In the genomic region with DNA sequence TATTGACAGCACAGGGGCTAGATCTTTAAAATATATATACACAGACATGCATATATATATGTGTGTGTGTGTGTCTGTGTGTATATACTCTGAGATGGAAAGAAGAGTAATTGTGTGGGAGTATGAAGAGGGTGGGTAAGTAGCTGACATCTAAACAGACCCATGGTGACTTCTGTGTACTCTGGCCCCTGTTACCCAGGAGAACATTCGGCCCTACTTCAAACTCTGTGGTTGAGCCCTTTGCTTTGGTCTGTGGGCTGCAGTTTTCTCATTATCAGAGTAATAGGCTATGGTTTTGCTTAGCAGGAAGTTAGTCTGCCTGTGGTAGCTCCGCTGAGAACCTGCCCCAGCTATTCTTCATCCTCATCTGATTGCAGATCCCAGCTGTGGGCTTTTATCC, we compare ENCODE assay signal across 8 cellular contexts.
DNase-seq lines count a peak whose midpoint lies in the region; ATAC-seq and TF ChIP-seq lines count a peak whose summit lies in the region.

No MANE protein-coding gene starts in this region.

- H3K27me3 ChIP-seq in liver (ENCODE audit: control insufficient read depth in 4 of 4, insufficient read depth in 4 of 4, low read length in 3 of 4), result no peaks in the 10 kb centered on the region

- H3K4me1 ChIP-seq in liver (ENCODE audit: control insufficient read depth in 4 of 4, insufficient read depth in 4 of 4, low read length in 3 of 4), result peaks cover 14 to 30% (median 22%) of the 10 kb centered on the region in 4 donors

- TF ChIP-seq CTCF in liver (IDR thresholded peaks at IDR 0.05; ENCODE audit: low read depth, low read length, missing input control), result no peak

- peaks cover 27% of the 10 kb centered on the region for H3K36me3 Mint-ChIP-seq in activated CD4-positive, alpha-beta memory T cell treated with anti-CD3 and anti-CD28 coated beads, Interleukin-2, amount 10 ng/mL, durations not matched to agents 7 days and 5 days (ENCODE audit: low read depth)

- 44% methylated on average over 2 of the region's 2 CpGs for WGBS in liver

- TF ChIP-seq RAD21 in liver (IDR thresholded peaks at IDR 0.05), result no peak

- no peaks in the 10 kb centered on the region for H3K27me3 Mint-ChIP-seq in activated CD4-positive, alpha-beta memory T cell treated with anti-CD3 and anti-CD28 coated beads, Interleukin-2, amount 10 ng/mL, durations not matched to agents 7 days and 5 days

- DNase-seq in CMK (ENCODE audit: low read depth) (peak; percentile 7), EL (no peak), cortex of kidney (lab: John Stamatoyannopoulos, UW) (no peak), amniotic stem cell (lab: John Stamatoyannopoulos, UW) (no peak)
- peak; percentile 68 for DNase-seq in activated CD4-positive, alpha-beta memory T cell treated with anti-CD3 and anti-CD28 coated beads, Interleukin-2, amount 10 ng/mL, durations not matched to agents 7 days and 5 days

- peaks cover 0 to 3% (median 3%) of the 10 kb centered on the region in 4 donors for H3K36me3 ChIP-seq in liver (ENCODE audit: control insufficient read depth in 4 of 4, insufficient read depth in 3 of 4, low read depth in 1 of 4, low read length in 3 of 4)

- peaks cover 36% of the 10 kb centered on the region for H3K4me1 Mint-ChIP-seq in activated CD4-positive, alpha-beta memory T cell treated with anti-CD3 and anti-CD28 coated beads, Interleukin-2, amount 10 ng/mL, durations not matched to agents 7 days and 5 days

- no peaks in the 10 kb centered on the region for H3K9me3 ChIP-seq in liver (ENCODE audit: control insufficient read depth in 4 of 4, low read length in 3 of 4)

- no peak overlapping the region for H3K9ac ChIP-seq in liver (ENCODE audit: low read depth in 1 of 2, low read length in 2 of 2)

- H3K4me3 ChIP-seq in liver (ENCODE audit: low read depth in 1 of 3, low read length in 3 of 3), result no peak overlapping the region

- peak overlapping the region; percentile 9 for H3K4me3 Mint-ChIP-seq in activated CD4-positive, alpha-beta memory T cell treated with anti-CD3 and anti-CD28 coated beads, Interleukin-2, amount 10 ng/mL, durations not matched to agents 7 days and 5 days

- H3K27ac ChIP-seq in liver (ENCODE audit: low read depth in 1 of 2, low read length in 2 of 2), result peak overlapping the region; percentile 9 to 47

- POLR2A ChIA-PET in activated CD4-positive, alpha-beta memory T cell treated with anti-CD3 and anti-CD28 coated beads, Interleukin-2, amount 10 ng/mL, durations not matched to agents 7 days and 5 days (lab: Charles Lee), result interaction anchor here (0.8 to 3.8 kb wide), 13 partner anchors 9 to 260 kb away, joined by 3 to 29 read pairs (median 5); partner anchors contain the start of genes TRIP4 and ZNF609

- H3K9me3 Mint-ChIP-seq in activated CD4-positive, alpha-beta memory T cell treated with anti-CD3 and anti-CD28 coated beads, Interleukin-2, amount 10 ng/mL, durations not matched to agents 7 days and 5 days, result peaks cover 6% of the 10 kb centered on the region

- peak overlapping the region; percentile 69 for H3K27ac Mint-ChIP-seq in activated CD4-positive, alpha-beta memory T cell treated with anti-CD3 and anti-CD28 coated beads, Interleukin-2, amount 10 ng/mL, durations not matched to agents 7 days and 5 days

- CTCF ChIA-PET in activated CD4-positive, alpha-beta memory T cell treated with anti-CD3 and anti-CD28 coated beads, Interleukin-2, amount 10 ng/mL, durations not matched to agents 7 days and 5 days (lab: Charles Lee), result interaction anchor here (0.8 to 3.8 kb wide), 8 partner anchors 9 to 37 kb away, joined by 3 to 20 read pairs (median 4); no protein-coding TSS in a partner anchor

- peak; percentile 60 for ATAC-seq in GM19438 (IDR thresholded peaks at IDR 0.05; ENCODE audit: low read depth, unreplicated experiment)
- peak; percentile 49 for ATAC-seq in HG03469 (IDR thresholded peaks at IDR 0.05; ENCODE audit: unreplicated experiment)

TF ChIP-seq in liver, 16 proteins besides CTCF, POLR2A, EP300 and RAD21:
- TF ChIP-seq YY1 (IDR thresholded peaks at IDR 0.05), result no peak
- TF ChIP-seq HNF4A (conservative IDR thresholded peaks at IDR 0.05), result no peak
- TF ChIP-seq FOXA1 (IDR thresholded peaks at IDR 0.05), result no peak
- no peak for TF ChIP-seq EGR1 (IDR thresholded peaks at IDR 0.05; ENCODE audit: low read depth in 2 of 2)
- no peak for TF ChIP-seq JUND (IDR thresholded peaks at IDR 0.05)
- TF ChIP-seq, protein P1, sequence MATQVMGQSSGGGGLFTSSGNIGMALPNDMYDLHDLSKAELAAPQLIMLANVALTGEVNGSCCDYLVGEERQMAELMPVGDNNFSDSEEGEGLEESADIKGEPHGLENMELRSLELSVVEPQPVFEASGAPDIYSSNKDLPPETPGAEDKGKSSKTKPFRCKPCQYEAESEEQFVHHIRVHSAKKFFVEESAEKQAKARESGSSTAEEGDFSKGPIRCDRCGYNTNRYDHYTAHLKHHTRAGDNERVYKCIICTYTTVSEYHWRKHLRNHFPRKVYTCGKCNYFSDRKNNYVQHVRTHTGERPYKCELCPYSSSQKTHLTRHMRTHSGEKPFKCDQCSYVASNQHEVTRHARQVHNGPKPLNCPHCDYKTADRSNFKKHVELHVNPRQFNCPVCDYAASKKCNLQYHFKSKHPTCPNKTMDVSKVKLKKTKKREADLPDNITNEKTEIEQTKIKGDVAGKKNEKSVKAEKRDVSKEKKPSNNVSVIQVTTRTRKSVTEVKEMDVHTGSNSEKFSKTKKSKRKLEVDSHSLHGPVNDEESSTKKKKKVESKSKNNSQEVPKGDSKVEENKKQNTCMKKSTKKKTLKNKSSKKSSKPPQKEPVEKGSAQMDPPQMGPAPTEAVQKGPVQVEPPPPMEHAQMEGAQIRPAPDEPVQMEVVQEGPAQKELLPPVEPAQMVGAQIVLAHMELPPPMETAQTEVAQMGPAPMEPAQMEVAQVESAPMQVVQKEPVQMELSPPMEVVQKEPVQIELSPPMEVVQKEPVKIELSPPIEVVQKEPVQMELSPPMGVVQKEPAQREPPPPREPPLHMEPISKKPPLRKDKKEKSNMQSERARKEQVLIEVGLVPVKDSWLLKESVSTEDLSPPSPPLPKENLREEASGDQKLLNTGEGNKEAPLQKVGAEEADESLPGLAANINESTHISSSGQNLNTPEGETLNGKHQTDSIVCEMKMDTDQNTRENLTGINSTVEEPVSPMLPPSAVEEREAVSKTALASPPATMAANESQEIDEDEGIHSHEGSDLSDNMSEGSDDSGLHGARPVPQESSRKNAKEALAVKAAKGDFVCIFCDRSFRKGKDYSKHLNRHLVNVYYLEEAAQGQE (IDR thresholded peaks at IDR 0.05), result no peak
- TF ChIP-seq NR2F2 (IDR thresholded peaks at IDR 0.05), result no peak
- no peak for TF ChIP-seq FOXA2 (IDR thresholded peaks at IDR 0.05)
- TF ChIP-seq, protein P2, sequence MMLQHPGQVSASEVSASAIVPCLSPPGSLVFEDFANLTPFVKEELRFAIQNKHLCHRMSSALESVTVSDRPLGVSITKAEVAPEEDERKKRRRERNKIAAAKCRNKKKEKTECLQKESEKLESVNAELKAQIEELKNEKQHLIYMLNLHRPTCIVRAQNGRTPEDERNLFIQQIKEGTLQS (IDR thresholded peaks at IDR 0.05), result no peak

Comparison
In these comparisons a context has a peak if more than half of its experiments do, and no peak if none do; other contexts are left out.
1. DNase-seq: peak in CMK (single experiment) and activated CD4-positive, alpha-beta memory T cell treated with anti-CD3 and anti-CD28 coated beads, Interleukin-2, amount 10 ng/mL, durations not matched to agents 7 days and 5 days (single experiment); none in EL (single experiment), cortex of kidney (single experiment) and amniotic stem cell (single experiment).